Comparison of ENCODE assay signal across 22 cellular contexts in the genomic region with DNA sequence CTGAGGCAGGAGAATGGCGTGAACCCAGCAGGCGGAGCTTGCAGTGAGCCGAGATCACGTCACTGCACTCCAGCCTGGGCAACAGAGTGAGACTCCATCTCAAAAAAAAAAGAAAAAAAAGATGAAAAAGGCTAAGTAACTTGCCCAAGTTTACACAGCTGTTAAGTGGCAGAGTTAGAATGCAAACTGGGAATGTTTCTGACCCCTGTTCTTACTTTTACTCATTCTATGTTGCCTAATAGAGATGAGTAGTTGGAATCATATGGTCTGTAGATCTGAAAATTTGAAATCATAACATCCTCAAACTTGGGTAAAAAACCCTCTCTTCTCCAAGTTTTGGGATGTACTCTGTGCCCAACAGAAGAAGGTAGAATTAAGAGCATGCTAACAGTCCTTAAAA.
"Had no signal": no experiment of that assay in that cellular context is flagged by ENCODE, and none has a peak within 500 bp of the region (broad histone marks: within the 10 kb centered on the region; RNA-seq: fewer than 3 reads in every experiment).

No MANE protein-coding gene starts in this region.

- DNase-seq: cerebellar nuclear complex; colonic mucosa; dermis blood vessel endothelial cell; esophagus squamous epithelium; foreskin melanocyte; head of caudate nucleus; kidney; left colon; left ventricle myocardium superior; naive thymus-derived CD4-positive, alpha-beta T cell; nephron progenitor cell; psoas muscle; retina; right lobe of liver; stimulated activated CD4-positive, alpha-beta T cell treated with anti-CD3 and anti-CD28 coated beads, Interleukin-2, amount 100 ng/mL, for 24 hours; stimulated activated CD4-positive, alpha-beta T cell treated with anti-CD3 and anti-CD28 coated beads, Interleukin-4, amount 100 ng/mL, for 4 hours; stimulated activated naive B cell treated with anti-CD40 and anti-IgM and Interleukin-4, amounts not matched to agents 10 μg/mL and 1 μg/mL and 100 μg/mL, for 72 hours; stomach; trophoblast cell had no signal

- H3K36me3 Mint-ChIP-seq: stimulated activated naive B cell treated with anti-CD40 and anti-IgM and Interleukin-4, amounts not matched to agents 10 μg/mL and 1 μg/mL and 100 μg/mL, for 72 hours had no signal

- H3K27me3 ChIP-seq: colonic mucosa, esophagus squamous epithelium, hepatocyte, right lobe of liver, stomach had no signal

- H3K9me3 Mint-ChIP-seq: nephron progenitor cell; stimulated activated naive B cell treated with anti-CD40 and anti-IgM and Interleukin-4, amounts not matched to agents 10 μg/mL and 1 μg/mL and 100 μg/mL, for 72 hours had no signal

- H3K4me1 Mint-ChIP-seq: naive thymus-derived CD4-positive, alpha-beta T cell; nephron progenitor cell; stimulated activated naive B cell treated with anti-CD40 and anti-IgM and Interleukin-4, amounts not matched to agents 10 μg/mL and 1 μg/mL and 100 μg/mL, for 72 hours had no signal

- ATAC-seq: left colon; left ventricle myocardium superior; naive thymus-derived CD4-positive, alpha-beta T cell; psoas muscle; right lobe of liver; stimulated activated naive B cell treated with anti-CD40 and anti-IgM and Interleukin-4, amounts not matched to agents 10 μg/mL and 1 μg/mL and 100 μg/mL, for 72 hours had no signal

- H3K9me3 ChIP-seq: colonic mucosa, esophagus squamous epithelium, psoas muscle, right lobe of liver, stomach had no signal

- H3K4me3 ChIP-seq: colonic mucosa, esophagus squamous epithelium, hepatocyte, lung, psoas muscle, right lobe of liver, skin epidermis, stomach had no signal

- H3K27ac Mint-ChIP-seq: naive thymus-derived CD4-positive, alpha-beta T cell; nephron progenitor cell; stimulated activated naive B cell treated with anti-CD40 and anti-IgM and Interleukin-4, amounts not matched to agents 10 μg/mL and 1 μg/mL and 100 μg/mL, for 72 hours had no signal

- H3K27ac ChIP-seq: colonic mucosa, esophagus squamous epithelium, hepatocyte, psoas muscle, right lobe of liver, skin epidermis, stomach had no signal

- H3K36me3 ChIP-seq: colonic mucosa, esophagus squamous epithelium, right lobe of liver, stomach had no signal

- H3K4me3 Mint-ChIP-seq: naive thymus-derived CD4-positive, alpha-beta T cell; nephron progenitor cell; stimulated activated naive B cell treated with anti-CD40 and anti-IgM and Interleukin-4, amounts not matched to agents 10 μg/mL and 1 μg/mL and 100 μg/mL, for 72 hours had no signal

- H2AFZ ChIP-seq: hepatocyte had no signal

- H3K4me2 ChIP-seq: hepatocyte had no signal

- H3K4me1 ChIP-seq: colonic mucosa, esophagus squamous epithelium, psoas muscle, right lobe of liver, stomach had no signal
